25 cellular contexts compared by ENCODE assay signal in genomic region chr12:99224237-99224636, GRCh38.
"Had no signal": no experiment of that assay in that cellular context is flagged by ENCODE, and none has a peak within 500 bp of the region (broad histone marks: within the 10 kb centered on the region; RNA-seq: fewer than 3 reads in every experiment).

No MANE protein-coding gene starts in this region.

- H3K4me3 Mint-ChIP-seq: effector memory CD8-positive, alpha-beta T cell; naive B cell; natural killer cell treated with Interleukin-12 subunit alpha and Interleukin-12 subunit beta and Interleukin-15 and Interleukin-18, amount 100 ng/mL, for 72 hours; neural progenitor cell; stimulated activated naive B cell treated with anti-CD40 and anti-IgM and Interleukin-4, amounts not matched to agents 10 μg/mL and 1 μg/mL and 100 μg/mL, for 72 hours; stimulated activated naive CD8-positive, alpha-beta T cell treated with anti-CD3 and anti-CD28 coated beads, Interleukin-15, Interleukin-2, amounts not matched to agents 100 ng/mL and 50 ng/mL, for 24 hours had no signal

- H3K4me1 Mint-ChIP-seq: naive B cell; stimulated activated naive B cell treated with anti-CD40 and anti-IgM and Interleukin-4, amounts not matched to agents 10 μg/mL and 1 μg/mL and 100 μg/mL, for 72 hours had no signal

- H3K36me3 ChIP-seq: gastrocnemius medialis, lower lobe of right lung, neural progenitor cell, right lobe of liver, thoracic aorta, tibial nerve, upper lobe of left lung had no signal

- ATAC-seq: effector memory CD8-positive, alpha-beta T cell; gastrocnemius medialis; left ventricle myocardium superior; lower lobe of right lung; mucosa of descending colon; natural killer cell treated with Interleukin-12 subunit alpha and Interleukin-12 subunit beta and Interleukin-15 and Interleukin-18, amount 100 ng/mL, for 72 hours; right lobe of liver; stimulated activated naive B cell treated with anti-CD40 and anti-IgM and Interleukin-4, amounts not matched to agents 10 μg/mL and 1 μg/mL and 100 μg/mL, for 72 hours had no signal

- H3K4me2 ChIP-seq: hepatocyte, neural progenitor cell had no signal

- H3K9ac ChIP-seq: neural progenitor cell, parathyroid adenoma had no signal

- H3K4me3 ChIP-seq: gastrocnemius medialis, hepatocyte, lower lobe of right lung, mucosa of descending colon, neural progenitor cell, right lobe of liver, thoracic aorta, tibial nerve, upper lobe of left lung had no signal

- H3K4me1 ChIP-seq: gastrocnemius medialis, lower lobe of right lung, neural progenitor cell, parathyroid adenoma, right lobe of liver, tibial nerve, upper lobe of left lung had no signal

- H3K27me3 Mint-ChIP-seq: effector memory CD8-positive, alpha-beta T cell; naive B cell; natural killer cell treated with Interleukin-12 subunit alpha and Interleukin-12 subunit beta and Interleukin-15 and Interleukin-18, amount 100 ng/mL, for 72 hours; progenitor cell of endocrine pancreas; stimulated activated naive B cell treated with anti-CD40 and anti-IgM and Interleukin-4, amounts not matched to agents 10 μg/mL and 1 μg/mL and 100 μg/mL, for 72 hours; stimulated activated naive CD8-positive, alpha-beta T cell treated with anti-CD3 and anti-CD28 coated beads, Interleukin-15, Interleukin-2, amounts not matched to agents 100 ng/mL and 50 ng/mL, for 24 hours had no signal

- H2AFZ ChIP-seq: hepatocyte, neural progenitor cell, parathyroid adenoma had no signal

- H3K36me3 Mint-ChIP-seq: naive B cell; natural killer cell treated with Interleukin-12 subunit alpha and Interleukin-12 subunit beta and Interleukin-15 and Interleukin-18, amount 100 ng/mL, for 72 hours; neural progenitor cell; stimulated activated naive B cell treated with anti-CD40 and anti-IgM and Interleukin-4, amounts not matched to agents 10 μg/mL and 1 μg/mL and 100 μg/mL, for 72 hours had no signal

- H3K9me3 Mint-ChIP-seq: stimulated activated naive CD8-positive, alpha-beta T cell treated with anti-CD3 and anti-CD28 coated beads, Interleukin-15, Interleukin-2, amounts not matched to agents 100 ng/mL and 50 ng/mL, for 24 hours had no signal

- H3K79me2 ChIP-seq: hepatocyte, parathyroid adenoma had no signal

- H3K27ac Mint-ChIP-seq: effector memory CD8-positive, alpha-beta T cell; naive B cell; natural killer cell treated with Interleukin-12 subunit alpha and Interleukin-12 subunit beta and Interleukin-15 and Interleukin-18, amount 100 ng/mL, for 72 hours; neural progenitor cell; progenitor cell of endocrine pancreas; stimulated activated naive B cell treated with anti-CD40 and anti-IgM and Interleukin-4, amounts not matched to agents 10 μg/mL and 1 μg/mL and 100 μg/mL, for 72 hours; stimulated activated naive CD8-positive, alpha-beta T cell treated with anti-CD3 and anti-CD28 coated beads, Interleukin-15, Interleukin-2, amounts not matched to agents 100 ng/mL and 50 ng/mL, for 24 hours had no signal

- H3K27ac ChIP-seq: gastrocnemius medialis, hepatocyte, lower lobe of right lung, neural progenitor cell, parathyroid adenoma, right lobe of liver, thoracic aorta, tibial nerve, upper lobe of left lung had no signal

- DNase-seq: cortex of kidney; effector memory CD8-positive, alpha-beta T cell; foreskin fibroblast; gastrocnemius medialis; head of caudate nucleus; left ventricle myocardium superior; lower lobe of right lung; mucosa of descending colon; naive B cell; right lobe of liver; small intestine; stimulated activated CD4-positive, alpha-beta T cell treated with anti-CD3 and anti-CD28 coated beads, Interleukin-15, amount 100 ng/mL, for 24 hours; stimulated activated CD4-positive, alpha-beta T cell treated with anti-CD3 and anti-CD28 coated beads, Interleukin-2, amount 100 ng/mL, for 48 hours; stimulated activated naive B cell treated with anti-CD40 and anti-IgM and Interleukin-4, amounts not matched to agents 10 μg/mL and 1 μg/mL and 100 μg/mL, for 72 hours; upper lobe of left lung had no signal

- FAIRE-seq: keratinocyte, small intestine, urothelium cell line had no signal

- H3K9me3 ChIP-seq: gastrocnemius medialis, lower lobe of right lung, right lobe of liver, thoracic aorta, tibial nerve, upper lobe of left lung had no signal

- H3K27me3 ChIP-seq: gastrocnemius medialis, hepatocyte, neural progenitor cell, right lobe of liver, tibial nerve, upper lobe of left lung had no signal
